Comparison of ENCODE assay signal across 18 cellular contexts in the genomic region with DNA sequence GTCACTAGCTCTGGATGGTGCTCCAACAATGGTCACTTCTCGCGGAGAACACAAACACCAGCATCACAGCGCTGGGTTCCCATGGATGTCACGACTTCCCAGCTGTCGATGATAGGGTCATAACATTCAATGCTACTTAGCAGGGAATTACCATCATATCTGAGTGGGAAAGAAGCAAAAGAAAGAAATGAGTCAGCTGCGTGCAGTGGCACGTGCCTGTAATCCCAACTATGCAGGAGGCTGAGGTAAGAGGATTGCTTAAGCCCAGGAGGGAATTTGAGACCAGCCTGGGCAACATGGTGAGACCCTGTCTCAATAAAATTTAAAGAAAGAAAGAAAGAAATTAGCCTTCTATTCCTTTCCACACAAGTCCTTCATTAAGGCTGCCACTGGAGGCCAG.
"Had no signal": no experiment of that assay in that cellular context is flagged by ENCODE, and none has a peak within 500 bp of the region (broad histone marks: within the 10 kb centered on the region; RNA-seq: fewer than 3 reads in every experiment).

No MANE protein-coding gene starts in this region.

- H3K9me3 ChIP-seq: SK-N-SH had no signal

- DNase-seq: IMR-90, Karpas-422, KG1, MM.1S, NCI-H1092 treated with DMSO at 0.1 percent for 48 hours, NCI-H1436 treated with DMSO at 0.1 percent for 48 hours, NCI-H1694, NCI-H187 treated with DMSO at 0.1 percent for 48 hours, NCI-H2029 treated with DMSO at 0.1 percent for 48 hours, NCI-H2171 treated with DMSO at 0.1 percent for 48 hours, NCI-H510A, NCI-H524 treated with DMSO at 0.1 percent for 48 hours, NCI-H69, NCI-H774, RPMI8226, SHP77, SK-N-SH had no signal

- ATAC-seq: HepG2 had no signal
